Comparison of ENCODE assay signal across 16 cellular contexts in the genomic region with DNA sequence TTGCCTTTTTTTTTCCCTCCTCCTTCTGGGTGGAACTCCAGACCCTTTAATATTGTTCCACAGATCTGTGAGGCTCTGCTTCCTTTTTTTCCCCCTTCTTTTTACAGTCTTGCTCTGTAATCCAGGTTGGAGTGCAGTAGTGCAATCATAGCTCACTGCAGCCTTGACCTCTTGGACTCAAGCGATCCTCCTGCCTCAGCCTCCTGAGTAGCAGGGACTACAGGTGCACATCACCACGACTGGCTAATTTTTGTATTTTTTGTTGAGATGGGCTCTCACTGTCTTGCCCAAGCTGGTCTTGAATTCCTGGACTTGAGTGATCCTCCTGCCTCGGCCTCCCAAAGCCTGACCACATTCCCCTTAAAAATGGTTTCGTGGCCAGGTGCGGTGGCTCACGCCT.
"Had no signal": no experiment of that assay in that cellular context is flagged by ENCODE, and none has a peak within 500 bp of the region (broad histone marks: within the 10 kb centered on the region; RNA-seq: fewer than 3 reads in every experiment).

No MANE protein-coding gene starts in this region.

- ATAC-seq: activated naive CD4-positive, alpha-beta T cell treated with anti-CD3 and anti-CD28 coated beads, Interleukin-2, amount 50 U/mL, for 72 hours; foreskin keratinocyte; natural killer cell treated with Interleukin-12 subunit alpha and Interleukin-12 subunit beta and Interleukin-15 and Interleukin-18, amount 100 ng/mL, for 72 hours had no signal

- H3K27ac Mint-ChIP-seq: mesothelial cell of epicardium; natural killer cell treated with Interleukin-12 subunit alpha and Interleukin-12 subunit beta and Interleukin-15 and Interleukin-18, amount 100 ng/mL, for 72 hours had no signal

- H3K9ac ChIP-seq: parathyroid adenoma had no signal

- H3K4me3 Mint-ChIP-seq: mesothelial cell of epicardium; natural killer cell treated with Interleukin-12 subunit alpha and Interleukin-12 subunit beta and Interleukin-15 and Interleukin-18, amount 100 ng/mL, for 72 hours had no signal

- H3K36me3 ChIP-seq: breast epithelium, thyroid gland had no signal

- H3K27me3 ChIP-seq: adrenal gland, breast epithelium, foreskin keratinocyte, hepatocyte, thyroid gland had no signal

- FAIRE-seq: astrocyte, urothelium cell line had no signal

- DNase-seq: activated CD4-positive, alpha-beta T cell treated with anti-CD3 and anti-CD28 coated beads, Interleukin-2, amount 50 U/mL, for 1 hour; activated T-cell treated with anti-CD3 and anti-CD28 coated beads, Interleukin-2, amount 50 U/mL, for 1 hour; adrenal gland; foreskin keratinocyte; stimulated activated naive CD4-positive, alpha-beta T cell treated with Interleukin-2 at 50 U/mL for 16 hours; thyroid gland had no signal

- H3K27me3 Mint-ChIP-seq: natural killer cell treated with Interleukin-12 subunit alpha and Interleukin-12 subunit beta and Interleukin-15 and Interleukin-18, amount 100 ng/mL, for 72 hours had no signal

- H2AFZ ChIP-seq: hepatocyte, parathyroid adenoma had no signal

- H3K27ac ChIP-seq: adrenal gland, breast epithelium, coronary artery, foreskin keratinocyte, hepatocyte, parathyroid adenoma, thyroid gland had no signal

- H3K4me3 ChIP-seq: adrenal gland, breast epithelium, coronary artery, hepatocyte, lung, thyroid gland had no signal

- H3K4me2 ChIP-seq: hepatocyte had no signal

- H3K9me3 Mint-ChIP-seq: activated naive CD4-positive, alpha-beta T cell treated with anti-CD3 and anti-CD28 coated beads, Interleukin-2, amount 50 U/mL, for 72 hours; mesothelial cell of epicardium; natural killer cell treated with Interleukin-12 subunit alpha and Interleukin-12 subunit beta and Interleukin-15 and Interleukin-18, amount 100 ng/mL, for 72 hours had no signal

- H3K9me3 ChIP-seq: adrenal gland, breast epithelium, thyroid gland had no signal

- H3K4me1 ChIP-seq: adrenal gland, breast epithelium, foreskin keratinocyte, parathyroid adenoma, thyroid gland had no signal
